15 cellular contexts compared by ENCODE assay signal in genomic region chr1:201633811-201634210, GRCh38.
DNase-seq lines count a peak whose midpoint lies in the region; ATAC-seq, FAIRE-seq and TF ChIP-seq lines count a peak whose summit lies in the region.
"Had no signal": no experiment of that assay in that cellular context is flagged by ENCODE, and none has a peak within 500 bp of the region (broad histone marks: within the 10 kb centered on the region; RNA-seq: fewer than 3 reads in every experiment).

No MANE protein-coding gene starts in this region.

- FAIRE-seq in D721Med (lab: Jason Lieb, UNC) = peak; percentile 88

- H3K79me2 ChIP-seq in fibroblast of lung (ENCODE audit: control insufficient read depth, insufficient read depth, low read length) = peaks cover 11% of the 10 kb centered on the region

- H3K9me3 ChIP-seq in fibroblast of lung (ENCODE audit: control insufficient read depth, insufficient read depth, low read depth, low read length) = no peaks in the 10 kb centered on the region
- no peaks in the 10 kb centered on the region for H3K9me3 ChIP-seq in stomach
- H3K9me3 ChIP-seq: colonic mucosa, MG63, thoracic aorta had no signal

- CTCF ChIA-PET in GM10248 (lab: Yijun Ruan, JAX) = no interaction called here

- H3K27me3 ChIP-seq in fibroblast of lung (ENCODE audit: control insufficient read depth, insufficient read depth, low read length) (no peaks in the 10 kb centered on the region), stomach (no peaks in the 10 kb centered on the region)
- H3K27me3 ChIP-seq: colonic mucosa, MG63 had no signal

- H3K36me3 ChIP-seq in fibroblast of lung (ENCODE audit: control insufficient read depth, insufficient read depth, low read length) = peaks cover 10% of the 10 kb centered on the region
- no peaks in the 10 kb centered on the region for H3K36me3 ChIP-seq in stomach
- H3K36me3 ChIP-seq: colonic mucosa, thoracic aorta had no signal

- H3K4me1 ChIP-seq in fibroblast of lung (ENCODE audit: control insufficient read depth, extremely low read depth, insufficient read depth, low read length) (peaks cover 57% of the 10 kb centered on the region), stomach (peaks cover 0 to 25% (median 13%) of the 10 kb centered on the region in 4 donors)
- H3K4me1 ChIP-seq: foreskin keratinocyte had no signal

- peak; percentile 44 for DNase-seq in D721Med (ENCODE audit: insufficient read length, low spot score)
- peak; percentile 88 for DNase-seq in NCI-H1092 treated with DMSO at 0.1 percent for 48 hours (lab: John Stamatoyannopoulos, UW)
- DNase-seq in NCI-H524 treated with DMSO at 0.1 percent for 48 hours (lab: John Stamatoyannopoulos, UW) = peak; percentile 62
- peak; percentile 17 to 30 for DNase-seq in fibroblast of lung (ENCODE audit: low read depth in 2 of 2)
- no peak for DNase-seq in KG1 (lab: John Stamatoyannopoulos, UW)
- no peak for DNase-seq in stomach
- no peak for DNase-seq in GM10248 (ENCODE audit: extremely low spot score)
- DNase-seq: activated CD4-positive, alpha-beta T cell treated with anti-CD3 and anti-CD28 coated beads for 4 hours; CD8-positive, alpha-beta memory T cell; colonic mucosa; foreskin keratinocyte; PC-3 had no signal

- TF ChIP-seq CTCF in D721Med (IDR thresholded peaks at IDR 0.05; ENCODE audit: insufficient read depth, missing control alignments) (no peak), fibroblast of lung (conservative IDR thresholded peaks at IDR 0.05 in 1 of 2, IDR thresholded peaks at IDR 0.05 in 1 of 2; ENCODE audit: low read depth in 1 of 2, low read length in 2 of 2) (no peak), stomach (IDR thresholded peaks at IDR 0.05) (no peak), GM10248 (IDR thresholded peaks at IDR 0.05; ENCODE audit: control extremely low read depth, extremely low read depth, low read depth, missing control alignments) (no peak)

- no peak overlapping the region for H3K4me3 ChIP-seq in fibroblast of lung (replicated peaks in 1 of 4; ENCODE audit: control extremely low read depth in 1 of 4, insufficient read depth in 1 of 4, low read depth in 3 of 4, low read length in 4 of 4)
- no peak overlapping the region for H3K4me3 ChIP-seq in stomach
- H3K4me3 ChIP-seq: colonic mucosa, MG63, thoracic aorta had no signal

- ATAC-seq in GM18498 (IDR thresholded peaks at IDR 0.05; ENCODE audit: unreplicated experiment) = no peak
- ATAC-seq: foreskin keratinocyte, PC-3 had no signal

- no peak for TF ChIP-seq POLR2A in stomach (IDR thresholded peaks at IDR 0.05)

- WGBS in stomach, 5 donors = 43 to 66% (median 51%) methylated on average over 5 of the region's 5 CpGs

- H4K20me1 ChIP-seq in fibroblast of lung (ENCODE audit: control insufficient read depth, extremely low read depth, insufficient read depth, low read length) = no peaks in the 10 kb centered on the region

- no peak overlapping the region for H2AFZ ChIP-seq in fibroblast of lung (ENCODE audit: low read length)

- intact Hi-C loops in stomach (cut with DNase I; ENCODE audit: low total_unique reads) = no loop called here

- TF ChIP-seq EP300 in stomach (IDR thresholded peaks at IDR 0.05) = no peak

- H3K4me2 ChIP-seq in fibroblast of lung (ENCODE audit: extremely low read depth, insufficient read depth, low read length) = no peak overlapping the region

- H3K27ac ChIP-seq in fibroblast of lung (ENCODE audit: insufficient read depth, low read length) (no peak overlapping the region), stomach (no peak overlapping the region)
- H3K27ac ChIP-seq: foreskin keratinocyte had no signal

- POLR2A ChIA-PET in GM10248 (lab: Yijun Ruan, JAX) = no interaction called here

- no peak overlapping the region for H3K9ac ChIP-seq in fibroblast of lung (ENCODE audit: insufficient read depth, low read length)

Comparison
In these comparisons a context has a peak if more than half of its experiments do, and no peak if none do; other contexts are left out.
1. DNase-seq: peak in D721Med (single experiment), NCI-H1092 treated with DMSO at 0.1 percent for 48 hours (single experiment), NCI-H524 treated with DMSO at 0.1 percent for 48 hours (single experiment) and fibroblast of lung (2 of 2); none in KG1 (single experiment), stomach (single experiment) and GM10248 (single experiment).